Comparison of ENCODE assay signal across 9 cellular contexts in the genomic region with DNA sequence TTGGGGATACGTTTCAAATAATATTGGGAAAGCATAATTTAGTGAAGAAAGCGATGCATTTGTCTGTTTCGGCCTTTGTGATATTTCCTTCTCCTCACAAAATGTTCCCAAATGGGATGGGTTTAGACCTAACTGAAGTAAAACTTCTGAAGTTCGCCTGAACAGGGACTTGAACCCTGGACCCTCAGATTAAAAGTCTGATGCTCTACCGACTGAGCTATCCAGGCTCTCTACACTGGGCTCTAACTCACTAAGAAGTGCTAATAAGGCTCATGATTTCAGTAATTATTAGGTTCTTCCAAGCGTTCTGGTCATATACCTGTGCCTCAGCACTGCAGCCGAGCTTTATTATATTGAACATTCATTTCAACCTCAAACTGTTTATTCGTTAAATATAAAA.
DNase-seq lines count a peak whose midpoint lies in the region; ATAC-seq, FAIRE-seq and TF ChIP-seq lines count a peak whose summit lies in the region.
"Had no signal": no experiment of that assay in that cellular context is flagged by ENCODE, and none has a peak within 500 bp of the region (broad histone marks: within the 10 kb centered on the region; RNA-seq: fewer than 3 reads in every experiment).

No MANE protein-coding gene starts in this region.

- peak; percentile 49 for FAIRE-seq in K562 (lab: Jason Lieb, UNC)

- no peak overlapping the region for H3K18ac ChIP-seq in neuronal stem cell (ENCODE audit: low read length)

- no peak overlapping the region for H2BK12ac ChIP-seq in neuronal stem cell (ENCODE audit: low read length)

- in situ Hi-C loops in K562 (cut with MboI), result no loop called here

- no peaks in the 10 kb centered on the region for H4K20me1 ChIP-seq in K562 (replicated peaks; ENCODE audit: control insufficient read depth, insufficient read depth, low read length)

- no peak overlapping the region for H4K91ac ChIP-seq in neuronal stem cell (ENCODE audit: low read depth, low read length, poor library complexity)

- TF ChIP-seq EP300 in K562 (IDR thresholded peaks at IDR 0.05; ENCODE audit: low read length), result peak; percentile 64

- H3K36me3 ChIP-seq in MG63 (no peaks in the 10 kb centered on the region), K562 (ENCODE audit: control insufficient read depth, insufficient read depth, low read length) (no peaks in the 10 kb centered on the region), neuronal stem cell (replicated peaks in 1 of 2; ENCODE audit: control insufficient read depth in 2 of 2, insufficient read depth in 2 of 2, low read length in 2 of 2) (no peaks in the 10 kb centered on the region)
- H3K36me3 ChIP-seq: neutrophil had no signal

- DNase-seq in NCI-H146 (lab: John Stamatoyannopoulos, UW), result peak; percentile 38
- DNase-seq in NCI-H146 treated with DMSO at 0.1 percent for 48 hours (lab: John Stamatoyannopoulos, UW; ENCODE audit: unreplicated experiment), result no peak
- DNase-seq in MG63, result peak; percentile 71
- peak; percentile 46 to 86 (median 52) for DNase-seq in K562 (ENCODE audit: extremely low read depth in 1 of 4, low spot score in 3 of 4)
- peak; percentile 58 for DNase-seq in neuronal stem cell (ENCODE audit: low spot score)

- H2BK15ac ChIP-seq in neuronal stem cell (ENCODE audit: low read length), result no peak overlapping the region

- H3K27ac ChIP-seq in K562 (ENCODE audit: extremely low read depth, low read depth, low read length), result peak overlapping the region; percentile 53; the same call in 2 of the 3 replicates
- H3K27ac ChIP-seq in neuronal stem cell (replicated peaks; ENCODE audit: low read length), result no peak overlapping the region
- H3K27ac ChIP-seq: neutrophil had no signal

- H2AFZ ChIP-seq in K562 (ENCODE audit: low read depth, low read length) (peak overlapping the region; percentile 80), neuronal stem cell (ENCODE audit: low read length) (peak overlapping the region; percentile 74)

- no peak overlapping the region for H3K23ac ChIP-seq in neuronal stem cell (ENCODE audit: low read depth, low read length, poor library complexity)

- intact Hi-C loops in K562 (cut with micrococcal nuclease), result loop anchor here (1.0 to 2.0 kb wide), 5 partner anchors 11 to 161 kb away; no protein-coding TSS in a partner anchor

- ATAC-seq in K562 (peak; percentile 65), HG03097 (IDR thresholded peaks at IDR 0.05; ENCODE audit: low FRiP score, unreplicated experiment) (no peak), GM21423 (IDR thresholded peaks at IDR 0.05; ENCODE audit: unreplicated experiment) (no peak), GM18867 (IDR thresholded peaks at IDR 0.05; ENCODE audit: unreplicated experiment) (no peak)

- H3K4me2 ChIP-seq in K562 (ENCODE audit: insufficient read depth, low read length) (peak overlapping the region; percentile 88), neuronal stem cell (ENCODE audit: insufficient read depth, low read length, poor library complexity, severe bottlenecking) (peak overlapping the region; percentile 69)

- TF ChIP-seq RAD21 in K562 (CRISPR knock-in tag; conservative IDR thresholded peaks at IDR 0.05 in 1 of 2, IDR thresholded peaks at IDR 0.05 in 1 of 2), result peak in 1 of 2 experiments; percentile 28; a peak in 2 of 4 replicates

- no peak for TF ChIP-seq POLR2A in K562 (conservative IDR thresholded peaks at IDR 0.05)

- H3K9me3 ChIP-seq in MG63, result no peaks in the 10 kb centered on the region
- no peaks in the 10 kb centered on the region for H3K9me3 ChIP-seq in K562 (replicated peaks; ENCODE audit: control insufficient read depth, insufficient read depth, low read depth, low read length)
- H3K9me3 ChIP-seq in neuronal stem cell (replicated peaks in 1 of 2; ENCODE audit: control insufficient read depth in 2 of 2, insufficient read depth in 1 of 2, low read depth in 1 of 2, low read length in 2 of 2), result no peaks in the 10 kb centered on the region
- H3K9me3 ChIP-seq: neutrophil had no signal

- H3K4me3 ChIP-seq in MG63 (peak overlapping the region; percentile 56), K562 (peak overlapping the region; percentile 48), neuronal stem cell (ENCODE audit: low read length in 2 of 2) (peak overlapping the region; percentile 55 to 86)

- H3K9ac ChIP-seq in K562 (ENCODE audit: insufficient read depth in 1 of 2, low read depth in 2 of 2, low read length in 2 of 2), result peak overlapping the region; percentile 61 to 89; a peak in 2 of 4 replicates
- no peak overlapping the region for H3K9ac ChIP-seq in neuronal stem cell (ENCODE audit: low read depth, low read length, poor library complexity)

- H3K27me3 ChIP-seq in MG63, result 0 out of 2 replicates have a peak, but pooled peaks cover 2% of the 10 kb centered on the region
- no peaks in the 10 kb centered on the region for H3K27me3 ChIP-seq in K562 (ENCODE audit: control insufficient read depth in 2 of 2, insufficient read depth in 2 of 2, low read length in 2 of 2)
- peaks cover 0 to 25% (median 14%) of the 10 kb centered on the region in 3 experiments for H3K27me3 ChIP-seq in neuronal stem cell (ENCODE audit: control insufficient read depth in 3 of 3, insufficient read depth in 3 of 3, low read depth in 1 of 3, low read length in 3 of 3)

- H4K8ac ChIP-seq in neuronal stem cell (ENCODE audit: low read depth, low read length), result no peak overlapping the region

- no peak overlapping the region for H2AK5ac ChIP-seq in neuronal stem cell (ENCODE audit: low read depth, low read length)

- CTCF ChIA-PET in K562 (lab: Yijun Ruan, JAX; ENCODE audit: low intra/inter-chr PET ratio), result interaction anchor here (0.9 kb wide), 1 partner anchor 72 kb away, joined by 3 read pairs; no protein-coding TSS in a partner anchor

- POLR2A ChIA-PET in K562 (lab: Yijun Ruan, JAX), result interaction anchor here (0.7 to 3.4 kb wide), 12 partner anchors 10 to 458 kb away, joined by 3 to 29 read pairs (median 3); a partner anchor contains a TSS

- H3K79me2 ChIP-seq in K562 (ENCODE audit: control insufficient read depth, insufficient read depth, low read length), result no peaks in the 10 kb centered on the region

- H2BK120ac ChIP-seq in neuronal stem cell (ENCODE audit: low read depth, low read length), result no peak overlapping the region

- no peak overlapping the region for H3K4ac ChIP-seq in neuronal stem cell (ENCODE audit: low read length)

- H3K79me1 ChIP-seq in neuronal stem cell (ENCODE audit: low read depth, low read length), result no peaks in the 10 kb centered on the region

- 2% methylated on average over 8 of the region's 8 CpGs for WGBS in K562 (ENCODE audit: insufficient coverage, low coverage, missing lambda C conversion rate)
- no CpG with 5 or more reads among the region's 8 CpGs for WGBS in neuronal stem cell (ENCODE audit: extremely low coverage in 2 of 2, insufficient read length in 2 of 2, insufficient replicate concordance in 1 of 2), 2 donors

- TF ChIP-seq CTCF in K562 (IDR thresholded peaks at IDR 0.05 in 2 of 3, conservative IDR thresholded peaks at IDR 0.05 in 1 of 3; ENCODE audit: insufficient read depth in 2 of 3, low read depth in 1 of 3, low read length in 3 of 3), result no peak

- H3K4me1 ChIP-seq in K562 (replicated peaks in 1 of 2; ENCODE audit: control insufficient read depth in 2 of 2, insufficient read depth in 2 of 2, low read length in 2 of 2) (peaks cover 8 to 13% of the 10 kb centered on the region in 2 experiments; a peak in 4 of 5 replicates), neuronal stem cell (ENCODE audit: control insufficient read depth in 2 of 2, insufficient read depth in 1 of 2, low read depth in 1 of 2, low read length in 2 of 2) (peaks cover 2 to 8% of the 10 kb centered on the region in 2 donors)

- H2BK5ac ChIP-seq in neuronal stem cell (ENCODE audit: low read length), result no peak overlapping the region

- no peak overlapping the region for H3K14ac ChIP-seq in neuronal stem cell (ENCODE audit: low read length)

- H3K9me1 ChIP-seq in K562 (ENCODE audit: control insufficient read depth, insufficient read depth, low read length), result no peaks in the 10 kb centered on the region

- no TSS peak for BruUV-seq in K562 (replicated peaks; lab: Mats Ljungman, UMichigan)
